ENCODE assay signal across 11 cellular contexts in the genomic region with DNA sequence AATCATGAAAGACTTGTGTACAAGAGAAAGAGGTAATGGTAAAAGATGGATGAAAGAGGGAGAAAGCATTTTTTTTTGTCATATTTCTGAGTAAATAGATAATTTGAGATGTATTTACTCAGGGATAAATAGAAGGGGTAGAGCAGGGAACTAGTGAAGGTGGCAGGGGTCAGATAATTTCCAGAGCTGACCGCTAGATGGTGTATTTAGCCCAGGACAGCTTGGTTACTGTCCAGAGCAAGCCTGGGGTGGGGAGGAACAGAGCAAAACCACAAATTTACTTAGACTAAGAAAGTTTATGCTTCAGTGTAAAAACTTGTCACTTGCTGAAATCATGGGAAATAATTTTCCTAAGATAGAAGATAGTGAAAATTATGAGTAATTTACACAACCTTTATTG.
DNase-seq lines count a peak whose midpoint lies in the region; ATAC-seq and TF ChIP-seq lines count a peak whose summit lies in the region.
"Had no signal": no experiment of that assay in that cellular context is flagged by ENCODE, and none has a peak within 500 bp of the region (broad histone marks: within the 10 kb centered on the region; RNA-seq: fewer than 3 reads in every experiment).

No MANE protein-coding gene starts in this region.

- no peaks in the 10 kb centered on the region for H3K36me3 ChIP-seq in Karpas-422 (ENCODE audit: insufficient read depth, low read length)
- H3K36me3 ChIP-seq: transverse colon had no signal

- H3K27ac ChIP-seq in Karpas-422 (ENCODE audit: low read length), result no peak overlapping the region
- H3K27ac ChIP-seq: RWPE1, transverse colon had no signal

- no peak overlapping the region for H2AFZ ChIP-seq in Karpas-422 (ENCODE audit: low read length)

- peak overlapping the region; percentile 8 for H3K4me3 Mint-ChIP-seq in natural killer cell treated with Interleukin-12 subunit alpha and Interleukin-12 subunit beta and Interleukin-15 and Interleukin-18, amount 100 ng/mL, for 72 hours

- in situ Hi-C loops in astrocyte of the cerebellum (cut with HindIII; ENCODE audit: low sequenced_read_pairs), result no loop called here

- H3K9me3 Mint-ChIP-seq in natural killer cell treated with Interleukin-12 subunit alpha and Interleukin-12 subunit beta and Interleukin-15 and Interleukin-18, amount 100 ng/mL, for 72 hours, result peaks cover 4% of the 10 kb centered on the region

- no peaks in the 10 kb centered on the region for H4K20me1 ChIP-seq in Karpas-422 (ENCODE audit: insufficient read depth, low read depth, low read length)

- H3K36me3 Mint-ChIP-seq in natural killer cell treated with Interleukin-12 subunit alpha and Interleukin-12 subunit beta and Interleukin-15 and Interleukin-18, amount 100 ng/mL, for 72 hours, result peaks cover 8% of the 10 kb centered on the region

- H3K27me3 ChIP-seq in Karpas-422 (ENCODE audit: low read length), result no peaks in the 10 kb centered on the region
- H3K27me3 ChIP-seq: transverse colon had no signal

- peak; percentile 41 for TF ChIP-seq CTCF in GM12864 (IDR thresholded peaks at IDR 0.05; ENCODE audit: low read depth, low read length, missing control alignments)
- TF ChIP-seq CTCF in astrocyte of the cerebellum (IDR thresholded peaks at IDR 0.05; ENCODE audit: low read depth, low read length, missing control alignments), result peak; percentile 6

- no peaks in the 10 kb centered on the region for H3K9me2 ChIP-seq in Karpas-422 (replicated peaks; ENCODE audit: insufficient read depth, low read length)

- no peaks in the 10 kb centered on the region for H3K79me2 ChIP-seq in Karpas-422 (ENCODE audit: low read length)

- no peak overlapping the region for H3K9ac ChIP-seq in Karpas-422 (ENCODE audit: low read length)

- peaks cover 12 to 22% of the 10 kb centered on the region in 2 donors for H3K4me1 Mint-ChIP-seq in natural killer cell treated with Interleukin-12 subunit alpha and Interleukin-12 subunit beta and Interleukin-15 and Interleukin-18, amount 100 ng/mL, for 72 hours (ENCODE audit: low read depth in 2 of 2)

- ATAC-seq in natural killer cell treated with Interleukin-12 subunit alpha and Interleukin-12 subunit beta and Interleukin-15 and Interleukin-18, amount 100 ng/mL, for 72 hours, result no peak
- ATAC-seq in GM18511 (IDR thresholded peaks at IDR 0.05; ENCODE audit: unreplicated experiment) (no peak), HG02840 (IDR thresholded peaks at IDR 0.05; ENCODE audit: low FRiP score, unreplicated experiment) (no peak)

- H3K4me3 ChIP-seq in GM12864 (ENCODE audit: low read depth, low read length) (no peak overlapping the region), Karpas-422 (ENCODE audit: low read length) (no peak overlapping the region), astrocyte of the cerebellum (ENCODE audit: low read depth, low read length) (no peak overlapping the region)
- H3K4me3 ChIP-seq: transverse colon had no signal

- no peaks in the 10 kb centered on the region for H3K9me3 ChIP-seq in Karpas-422 (ENCODE audit: low read length)
- H3K9me3 ChIP-seq: transverse colon had no signal

- H3K4me1 ChIP-seq in Karpas-422 (ENCODE audit: low read length), result no peaks in the 10 kb centered on the region

- no peak for DNase-seq in GM12864 (ENCODE audit: low read depth)
- peak; percentile 44 for DNase-seq in Karpas-422
- no peak for DNase-seq in astrocyte of the cerebellum (ENCODE audit: low read depth)
- no peak for DNase-seq in natural killer cell treated with Interleukin-12 subunit alpha and Interleukin-12 subunit beta and Interleukin-15 and Interleukin-18, amount 100 ng/mL, for 72 hours (ENCODE audit: low spot score)
- no peak for DNase-seq in GM19238 (ENCODE audit: insufficient read length, low spot score)
- DNase-seq in occipital lobe (lab: John Stamatoyannopoulos, UW), result no peak
- DNase-seq: Kasumi-1, transverse colon had no signal

- peak overlapping the region in 1 of 2 donors; percentile 64 for H3K27ac Mint-ChIP-seq in natural killer cell treated with Interleukin-12 subunit alpha and Interleukin-12 subunit beta and Interleukin-15 and Interleukin-18, amount 100 ng/mL, for 72 hours

- H3K4me2 ChIP-seq in Karpas-422 (ENCODE audit: low read depth, low read length, poor library complexity, severe bottlenecking), result no peak overlapping the region

- no peaks in the 10 kb centered on the region for H3K27me3 Mint-ChIP-seq in natural killer cell treated with Interleukin-12 subunit alpha and Interleukin-12 subunit beta and Interleukin-15 and Interleukin-18, amount 100 ng/mL, for 72 hours
